In genomic region chr7:54037873-54038272, GRCh38 we compare ENCODE assay signal across 17 cellular contexts.
DNase-seq lines count a peak whose midpoint lies in the region; TF ChIP-seq lines count a peak whose summit lies in the region.
"Had no signal": no experiment of that assay in that cellular context is flagged by ENCODE, and none has a peak within 500 bp of the region (broad histone marks: within the 10 kb centered on the region; RNA-seq: fewer than 3 reads in every experiment).

No MANE protein-coding gene starts in this region.

- no peak overlapping the region for H3K4me2 ChIP-seq in H9 (ENCODE audit: insufficient read depth, insufficient read length, low read length)
- H3K4me2 ChIP-seq: BLaER1 treated with 17β-estradiol and CSF1 and Interleukin-3, amounts not matched to agents 10 nM and 100 nM had no signal

- no peaks in the 10 kb centered on the region for H4K20me1 ChIP-seq in H9 (ENCODE audit: control insufficient read depth, insufficient read depth, insufficient read length)
- H4K20me1 ChIP-seq: BLaER1 treated with 17β-estradiol and CSF1 and Interleukin-3, amounts not matched to agents 10 nM and 100 nM had no signal

- no peak overlapping the region for H2AFZ ChIP-seq in H9 (ENCODE audit: low read length)
- H2AFZ ChIP-seq: GM23248 had no signal

- TF ChIP-seq CTCF in H9 (conservative IDR thresholded peaks at IDR 0.05) (no peak), endodermal cell (conservative IDR thresholded peaks at IDR 0.05) (no peak), ascending aorta (IDR thresholded peaks at IDR 0.05) (no peak)

- H3K27ac Mint-ChIP-seq in H9, result peak overlapping the region in 1 of 3 experiments; percentile 97; a peak in 3 of 7 replicates
- no peak overlapping the region for H3K27ac Mint-ChIP-seq in endodermal cell
- H3K27ac Mint-ChIP-seq: B cell; CD8-positive, alpha-beta T cell had no signal

- no peak overlapping the region for H2BK12ac ChIP-seq in H9 (ENCODE audit: insufficient read length, low read depth, low read length)

- H2AK5ac ChIP-seq in H9 (ENCODE audit: insufficient read length, low read length), result no peak overlapping the region

- H3K36me3 Mint-ChIP-seq in H9 (ENCODE audit: insufficient read depth in 1 of 3, low read depth in 3 of 3) (peaks cover 19 to 40% (median 19%) of the 10 kb centered on the region in 3 experiments), endodermal cell (ENCODE audit: low read depth) (peaks cover 3% of the 10 kb centered on the region)
- H3K36me3 Mint-ChIP-seq: CD8-positive, alpha-beta T cell had no signal

- peaks cover 9% of the 10 kb centered on the region for H3K9me3 ChIP-seq in H9 (ENCODE audit: control insufficient read depth, low read depth, low read length)
- H3K9me3 ChIP-seq in endodermal cell (ENCODE audit: control insufficient read depth, low read length), result peaks cover 9% of the 10 kb centered on the region
- no peaks in the 10 kb centered on the region for H3K9me3 ChIP-seq in ascending aorta
- H3K9me3 ChIP-seq in effector memory CD4-positive, alpha-beta T cell (ENCODE audit: control insufficient read depth, low read length), result no peaks in the 10 kb centered on the region
- H3K9me3 ChIP-seq: BLaER1 treated with 17β-estradiol and CSF1 and Interleukin-3, amounts not matched to agents 10 nM and 100 nM had no signal

- H3K18ac ChIP-seq in H9 (ENCODE audit: insufficient read length, low read depth, low read length), result no peak overlapping the region

- no peak overlapping the region for H2BK5ac ChIP-seq in H9 (ENCODE audit: insufficient read length, low read length)

- DNase-seq in H9 (peak; percentile 29), endodermal cell (peak; percentile 42), iPS-NIHi7 (ENCODE audit: extremely low spot score) (peak; percentile 8), SIG-M5 (lab: John Stamatoyannopoulos, UW) (no peak), OCI-M2 (lab: John Stamatoyannopoulos, UW; ENCODE audit: unreplicated experiment) (no peak), ascending aorta (ENCODE audit: low spot score in 2 of 2) (no peak)
- DNase-seq in effector memory CD4-positive, alpha-beta T cell, result no peak
- DNase-seq: CD8-positive, alpha-beta T cell; DMS 273 treated with DMSO at 0.1 percent for 48 hours; DMS53; DND-41; EL; GDM1; GM23248; H7 had no signal

- H3K27ac ChIP-seq in H9 (ENCODE audit: insufficient read length, low read depth, low read length) (no peak overlapping the region), endodermal cell (ENCODE audit: low read depth, low read length) (no peak overlapping the region), ascending aorta (no peak overlapping the region)
- H3K27ac ChIP-seq in effector memory CD4-positive, alpha-beta T cell (ENCODE audit: insufficient read depth, low read length, poor library complexity, severe bottlenecking), result no peak overlapping the region
- H3K27ac ChIP-seq: BLaER1 treated with 17β-estradiol and CSF1 and Interleukin-3, amounts not matched to agents 10 nM and 100 nM; GM23248 had no signal

- no CpG with 5 or more reads among the region's 1 CpG for WGBS in H9 (ENCODE audit: extremely low coverage, insufficient read length, low lambda C conversion rate)
- WGBS in endodermal cell (ENCODE audit: insufficient coverage in 1 of 2, insufficient read length in 1 of 2), 2 experiments, result 63 to 88% methylated on average over 1 of the region's 1 CpG

- no peak overlapping the region for H3K9ac ChIP-seq in H9 (ENCODE audit: extremely low read depth, insufficient read length, low read length)
- H3K9ac ChIP-seq in endodermal cell (ENCODE audit: extremely low read depth, low read length, poor library complexity, severe bottlenecking), result no peak overlapping the region
- H3K9ac ChIP-seq: BLaER1 treated with 17β-estradiol and CSF1 and Interleukin-3, amounts not matched to agents 10 nM and 100 nM; GM23248 had no signal

- H3K36me3 ChIP-seq in endodermal cell (ENCODE audit: control insufficient read depth, insufficient read depth, low read length), result no peaks in the 10 kb centered on the region
- H3K36me3 ChIP-seq in ascending aorta, result no peaks in the 10 kb centered on the region
- H3K36me3 ChIP-seq in effector memory CD4-positive, alpha-beta T cell (ENCODE audit: control insufficient read depth, insufficient read depth, low read length), result no peaks in the 10 kb centered on the region
- H3K36me3 ChIP-seq: BLaER1 treated with 17β-estradiol and CSF1 and Interleukin-3, amounts not matched to agents 10 nM and 100 nM had no signal

- H3K27me3 ChIP-seq in H9 (ENCODE audit: insufficient read depth, low read length) (no peaks in the 10 kb centered on the region), endodermal cell (ENCODE audit: control insufficient read depth, insufficient read depth, low read length, poor library complexity, severe bottlenecking) (no peaks in the 10 kb centered on the region), ascending aorta (no peaks in the 10 kb centered on the region)
- H3K27me3 ChIP-seq in effector memory CD4-positive, alpha-beta T cell (replicated peaks; ENCODE audit: control insufficient read depth, insufficient read depth, low read length, poor library complexity, severe bottlenecking), result no peaks in the 10 kb centered on the region
- H3K27me3 ChIP-seq: BLaER1 treated with 17β-estradiol and CSF1 and Interleukin-3, amounts not matched to agents 10 nM and 100 nM had no signal

- no peaks in the 10 kb centered on the region for H3K79me1 ChIP-seq in H9 (ENCODE audit: insufficient read depth, low read depth, low read length, poor library complexity, severe bottlenecking)

- no peaks in the 10 kb centered on the region for H3K79me2 ChIP-seq in H9 (ENCODE audit: insufficient read depth, low read length)

- no peak overlapping the region for H3K4ac ChIP-seq in H9 (ENCODE audit: low read depth, low read length)

- peaks cover 29 to 44% of the 10 kb centered on the region in 2 experiments for H3K9me3 Mint-ChIP-seq in H9
- H3K9me3 Mint-ChIP-seq in endodermal cell, result peaks cover 29% of the 10 kb centered on the region

- H3K4me3 Mint-ChIP-seq in H9, result no peak overlapping the region
- H3K4me3 Mint-ChIP-seq in endodermal cell, result no peak overlapping the region
- H3K4me3 Mint-ChIP-seq: B cell; CD8-positive, alpha-beta T cell had no signal

- H3K56ac ChIP-seq in H9 (ENCODE audit: insufficient read length, low read depth, low read length), result no peak overlapping the region

- H3K4me1 Mint-ChIP-seq in H9 (peaks cover 6 to 13% of the 10 kb centered on the region in 2 experiments), endodermal cell (no peaks in the 10 kb centered on the region)
- H3K4me1 Mint-ChIP-seq: B cell had no signal

- H3K14ac ChIP-seq in H9 (ENCODE audit: insufficient read depth, low read length), result no peak overlapping the region

- H3K23me2 ChIP-seq in H9 (ENCODE audit: insufficient read length, low read depth, low read length, poor library complexity, severe bottlenecking), result no peaks in the 10 kb centered on the region

- H4K91ac ChIP-seq in H9 (ENCODE audit: insufficient read length, low read depth, low read length), result no peak overlapping the region

- no peak overlapping the region for H4K5ac ChIP-seq in H9 (ENCODE audit: insufficient read length, low read depth, low read length)

- H4K8ac ChIP-seq in H9 (replicated peaks; ENCODE audit: insufficient read length, low read depth, low read length), result no peak overlapping the region

- H3K4me1 ChIP-seq in H9 (ENCODE audit: insufficient read depth, low read length) (no peaks in the 10 kb centered on the region), endodermal cell (ENCODE audit: control insufficient read depth, insufficient read depth, low read length) (no peaks in the 10 kb centered on the region), ascending aorta (no peaks in the 10 kb centered on the region)
- no peaks in the 10 kb centered on the region for H3K4me1 ChIP-seq in effector memory CD4-positive, alpha-beta T cell (ENCODE audit: control insufficient read depth, insufficient read depth, low read length, poor library complexity, severe bottlenecking)
- H3K4me1 ChIP-seq: BLaER1 treated with 17β-estradiol and CSF1 and Interleukin-3, amounts not matched to agents 10 nM and 100 nM had no signal

- H2BK120ac ChIP-seq in H9 (ENCODE audit: low read depth, low read length, poor library complexity, severe bottlenecking), result no peak overlapping the region

- no peak overlapping the region for H2BK20ac ChIP-seq in H9 (ENCODE audit: low read depth, low read length, poor library complexity, severe bottlenecking)

- H3T11ph ChIP-seq in H9 (ENCODE audit: low read length), result no peak overlapping the region

- no peak overlapping the region for H2BK15ac ChIP-seq in H9 (ENCODE audit: low read depth, low read length)

- H3K4me3 ChIP-seq in endodermal cell (ENCODE audit: low read length) (no peak overlapping the region), ascending aorta (no peak overlapping the region)
- H3K4me3 ChIP-seq in effector memory CD4-positive, alpha-beta T cell (ENCODE audit: insufficient read depth, low read depth, low read length, poor library complexity, severe bottlenecking), result no peak overlapping the region
- H3K4me3 ChIP-seq: BLaER1 treated with 17β-estradiol and CSF1 and Interleukin-3, amounts not matched to agents 10 nM and 100 nM; GM23248 had no signal

- H3K27me3 Mint-ChIP-seq in H9 (ENCODE audit: low read depth), result no peaks in the 10 kb centered on the region; the same call in 1 of the 2 replicates
- no peaks in the 10 kb centered on the region for H3K27me3 Mint-ChIP-seq in endodermal cell (ENCODE audit: insufficient read depth)
- H3K27me3 Mint-ChIP-seq: B cell had no signal

- no peak overlapping the region for H3K23ac ChIP-seq in H9 (ENCODE audit: insufficient read length, low read depth, low read length)

- intact Hi-C loops in ascending aorta (cut with DNase I), result no loop called here

Comparison
In these comparisons a context has a peak if more than half of its experiments do, and no peak if none do; other contexts are left out.
1. DNase-seq: peak in H9 (single experiment), endodermal cell (single experiment) and iPS-NIHi7 (single experiment); none in SIG-M5 (single experiment), OCI-M2 (single experiment), ascending aorta (0 of 2) and effector memory CD4-positive, alpha-beta T cell (0 of 3).